ENCODE assay signal across 10 cellular contexts in the genomic region with DNA sequence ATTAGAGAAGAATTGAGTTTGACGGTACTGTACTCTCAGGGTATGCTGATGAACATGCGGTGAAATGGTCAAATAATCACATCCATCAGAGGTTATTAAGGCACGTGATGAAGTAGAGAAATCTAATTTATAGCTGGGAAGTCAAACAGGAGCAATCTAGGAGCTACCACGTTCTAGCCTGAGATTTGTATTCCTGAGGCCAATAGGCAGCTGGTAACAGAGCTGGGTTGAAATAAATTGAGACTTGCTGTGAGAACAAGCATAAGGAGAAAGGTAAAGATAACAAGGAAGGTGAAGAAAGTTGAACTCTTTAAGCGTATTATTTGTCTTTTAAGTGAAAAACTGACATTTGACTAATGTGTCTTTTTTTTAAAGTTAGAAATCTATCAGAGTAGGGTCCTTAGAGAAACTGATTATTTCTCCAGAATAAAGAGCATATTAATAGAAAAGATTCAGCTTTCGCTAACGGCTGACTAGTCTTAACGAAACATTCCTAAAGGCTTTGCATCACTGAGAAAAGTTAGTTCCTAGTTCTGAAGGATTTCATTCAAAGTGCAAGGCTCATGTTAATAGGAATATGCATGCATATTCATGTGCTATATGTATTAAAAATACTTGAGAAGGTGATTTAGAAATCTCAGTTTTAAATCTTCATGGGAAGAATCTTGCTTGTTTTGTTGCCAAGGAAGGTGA. TPM values are rescaled to one million over a fixed set of nuclear protein-coding genes. Genes with fewer than 3 reads are reported as not detected.
DNase-seq lines count a peak whose midpoint lies in the region; ATAC-seq and TF ChIP-seq lines count a peak whose summit lies in the region.
"Had no signal": no experiment of that assay in that cellular context is flagged by ENCODE, and none has a peak within 500 bp of the region (broad histone marks: within the 10 kb centered on the region; RNA-seq: fewer than 3 reads in every experiment).

No MANE protein-coding gene starts in this region.

- H3K4me1 ChIP-seq in heart left ventricle (peaks cover 9 to 55% (median 37%) of the 10 kb centered on the region in 12 donors), duodenal mucosa (ENCODE audit: control insufficient read depth in 1 of 2, insufficient read depth in 2 of 2, low read length in 2 of 2) (peaks cover 30 to 39% of the 10 kb centered on the region in 2 donors), aorta (ENCODE audit: control insufficient read depth in 1 of 2, insufficient read depth in 2 of 2, low read length in 2 of 2) (no peaks in the 10 kb centered on the region)

- H3K4me3 ChIP-seq in heart left ventricle (peak overlapping the region in 2 of 12 donors; percentile 15 to 40), duodenal mucosa (ENCODE audit: low read depth in 1 of 2, low read length in 2 of 2) (no peak overlapping the region), aorta (ENCODE audit: low read length in 2 of 2) (no peak overlapping the region)

- WGBS in heart left ventricle, 4 donors: 71 to 78% (median 72%) methylated on average over 8 of the region's 8 CpGs
- 31% methylated on average over 8 of the region's 8 CpGs for WGBS in aorta, 2 donors

- H3K27me3 Mint-ChIP-seq in naive B cell: no peaks in the 10 kb centered on the region

- TF ChIP-seq POLR2A in heart left ventricle (IDR thresholded peaks at IDR 0.05): no peak

- peaks cover 26 to 38% (median 31%) of the 10 kb centered on the region in 3 donors for H3K4me1 Mint-ChIP-seq in naive B cell

- H3K27ac ChIP-seq in heart left ventricle (peak overlapping the region; percentile 61 to 96 (median 88)), duodenal mucosa (ENCODE audit: low read depth, low read length) (peak overlapping the region; percentile 80), aorta (ENCODE audit: low read depth in 1 of 2, low read length in 2 of 2) (peak overlapping the region; percentile 85 to 93)

- H3K27me3 ChIP-seq in heart left ventricle: no peaks in the 10 kb centered on the region
- no peaks in the 10 kb centered on the region for H3K27me3 ChIP-seq in duodenal mucosa (ENCODE audit: control insufficient read depth in 1 of 2, insufficient read depth in 2 of 2, low read length in 2 of 2)
- H3K27me3 ChIP-seq in aorta (ENCODE audit: control insufficient read depth in 1 of 2, insufficient read depth in 2 of 2, low read length in 1 of 2): no peaks in the 10 kb centered on the region

- peak overlapping the region; percentile 15 to 45 for H3K9ac ChIP-seq in duodenal mucosa (ENCODE audit: low read depth in 1 of 2, low read length in 2 of 2)

- H3K36me3 Mint-ChIP-seq in naive B cell: no peaks in the 10 kb centered on the region

- H3K9me3 Mint-ChIP-seq in naive B cell: no peaks in the 10 kb centered on the region
- H3K9me3 Mint-ChIP-seq: natural killer cell treated with Interleukin-12 subunit alpha and Interleukin-12 subunit beta and Interleukin-15 and Interleukin-18, amount 100 ng/mL, for 72 hours had no signal

- peak overlapping the region; percentile 47 to 91 (median 70) for H3K4me3 Mint-ChIP-seq in naive B cell
- H3K4me3 Mint-ChIP-seq: natural killer cell treated with Interleukin-12 subunit alpha and Interleukin-12 subunit beta and Interleukin-15 and Interleukin-18, amount 100 ng/mL, for 72 hours had no signal

- intact Hi-C loops in heart left ventricle (cut with DNase I) (no loop called here), left ventricle myocardium superior (cut with micrococcal nuclease) (no loop called here), aorta (cut with DNase I) (no loop called here)

- no peaks in the 10 kb centered on the region for H3K36me3 ChIP-seq in heart left ventricle
- no peaks in the 10 kb centered on the region for H3K36me3 ChIP-seq in duodenal mucosa (ENCODE audit: control insufficient read depth in 1 of 2, insufficient read depth in 2 of 2, low read length in 2 of 2)
- no peaks in the 10 kb centered on the region for H3K36me3 ChIP-seq in aorta (ENCODE audit: control insufficient read depth in 1 of 2, insufficient read depth in 2 of 2, low read length in 1 of 2)

- H3K9me3 ChIP-seq in heart left ventricle (no peaks in the 10 kb centered on the region), duodenal mucosa (ENCODE audit: control insufficient read depth in 1 of 2, low read length in 2 of 2) (no peaks in the 10 kb centered on the region), aorta (ENCODE audit: control insufficient read depth, low read length) (no peaks in the 10 kb centered on the region)

- no peak for DNase-seq in heart left ventricle
- no peak for DNase-seq in left ventricle myocardium superior
- no peak for DNase-seq in naive B cell
- DNase-seq in aorta: no peak
- no peak for DNase-seq in HK-2 (ENCODE audit: unreplicated experiment)
- DNase-seq in NAMALWA (ENCODE audit: low spot score): no peak
- no peak for DNase-seq in activated naive CD4-positive, alpha-beta T cell treated with Interleukin-2 at 50 U/mL for 16 hours
- DNase-seq: activated CD8-positive, alpha-beta memory T cell treated with anti-CD3 and anti-CD28 coated beads, Interleukin-2, amount 50 U/mL, for 4 hours had no signal

- H3K27ac Mint-ChIP-seq in naive B cell: peak overlapping the region; percentile 85 to 98 (median 98)

- TF ChIP-seq CTCF in heart left ventricle (IDR thresholded peaks at IDR 0.05): no peak

- no peak for ATAC-seq in heart left ventricle
- ATAC-seq in left ventricle myocardium superior: no peak
- no peak for ATAC-seq in naive B cell (ENCODE audit: low read depth in 2 of 2)
- no peak for ATAC-seq in aorta (ENCODE audit: low FRiP score)
- ATAC-seq: natural killer cell treated with Interleukin-12 subunit alpha and Interleukin-12 subunit beta and Interleukin-15 and Interleukin-18, amount 100 ng/mL, for 72 hours had no signal

RNA-seq across cellular contexts. Expression of a gene that starts 5.2 kb away (rescaled TPM):
- total RNA-seq in heart left ventricle (10 to 100 TPM; 33.0 to 89.2 (median 68.7) TPM), left ventricle myocardium superior (38.3 TPM), aorta (10 to 100 TPM; 19.5 to 41.3 TPM)
- polyA plus RNA-seq in heart left ventricle (10 to 100 TPM; 14.5 to 49.2 TPM), naive B cell (ENCODE audit: low read depth in 6 of 6) (10 to 100 TPM in 5 of 6 donors, 1 to 10 TPM in 1; 9.6 to 20.6 (median 16.2) TPM), aorta (10 to 100 TPM in 1 of 2 donors, 1 to 10 TPM in 1; 9.3 to 28.9 TPM)
